Comparison of ENCODE assay signal across 8 cellular contexts in genomic region chr1:181112071-181112929, GRCh38. TPM values are rescaled to one million over a fixed set of nuclear protein-coding genes. Genes with fewer than 3 reads are reported as not detected.
DNase-seq lines count a peak whose midpoint lies in the region; ATAC-seq and TF ChIP-seq lines count a peak whose summit lies in the region.

No MANE protein-coding gene starts in this region.

- H3K27me3 ChIP-seq in BJ (ENCODE audit: control insufficient read depth, insufficient read depth, low read length) = no peaks in the 10 kb centered on the region
- H3K27me3 ChIP-seq in naive thymus-derived CD4-positive, alpha-beta T cell (ENCODE audit: control insufficient read depth in 2 of 2, insufficient read depth in 2 of 2, low read length in 2 of 2) = peaks cover 0 to 3% of the 10 kb centered on the region in 2 donors

- no peaks in the 10 kb centered on the region for H3K4me1 ChIP-seq in naive thymus-derived CD4-positive, alpha-beta T cell (ENCODE audit: control insufficient read depth in 2 of 2, insufficient read depth in 2 of 2, low read length in 2 of 2)

- CTCF ChIA-PET in BJ (lab: Yijun Ruan, JAX) = interaction anchor here (0.6 to 2.2 kb wide), 4 partner anchors 24 to 133 kb away, joined by 3 to 17 read pairs (median 4); no protein-coding TSS in a partner anchor
- CTCF ChIA-PET in naive thymus-derived CD4-positive, alpha-beta T cell (lab: Charles Lee) = interaction anchor here (1.2 kb wide), 1 partner anchor 53 kb away, joined by 4 read pairs; no protein-coding TSS in a partner anchor
- CTCF ChIA-PET in activated naive CD4-positive, alpha-beta T cell treated with anti-CD3 and anti-CD28 coated beads for 36 hours (lab: Charles Lee) = interaction anchor here (9.5 kb wide), 1 partner anchor 30 kb away, joined by 63 read pairs; no protein-coding TSS in a partner anchor

- H3K4me3 Mint-ChIP-seq in naive thymus-derived CD4-positive, alpha-beta T cell = no peak overlapping the region
- H3K4me3 Mint-ChIP-seq in stimulated activated naive CD8-positive, alpha-beta T cell treated with anti-CD3 and anti-CD28 coated beads, Interleukin-15, amount 100 ng/mL, for 72 hours = no peak overlapping the region
- no peak overlapping the region for H3K4me3 Mint-ChIP-seq in activated naive CD4-positive, alpha-beta T cell treated with anti-CD3 and anti-CD28 coated beads for 36 hours

- no peak for TF ChIP-seq CTCF in BJ (IDR thresholded peaks at IDR 0.05; ENCODE audit: insufficient read depth, low read depth, low read length)

- H3K9me3 ChIP-seq in naive thymus-derived CD4-positive, alpha-beta T cell (ENCODE audit: control insufficient read depth in 2 of 3, low read length in 3 of 3) = no peaks in the 10 kb centered on the region

- H3K9me3 Mint-ChIP-seq in naive thymus-derived CD4-positive, alpha-beta T cell = no peaks in the 10 kb centered on the region
- H3K9me3 Mint-ChIP-seq in stimulated activated naive CD8-positive, alpha-beta T cell treated with anti-CD3 and anti-CD28 coated beads, Interleukin-15, amount 100 ng/mL, for 72 hours = no peaks in the 10 kb centered on the region
- no peaks in the 10 kb centered on the region for H3K9me3 Mint-ChIP-seq in activated naive CD4-positive, alpha-beta T cell treated with anti-CD3 and anti-CD28 coated beads for 36 hours

- H3K36me3 Mint-ChIP-seq in naive thymus-derived CD4-positive, alpha-beta T cell = no peaks in the 10 kb centered on the region
- no peaks in the 10 kb centered on the region for H3K36me3 Mint-ChIP-seq in activated naive CD4-positive, alpha-beta T cell treated with anti-CD3 and anti-CD28 coated beads for 36 hours (ENCODE audit: low read depth)

- intact Hi-C loops in naive thymus-derived CD4-positive, alpha-beta T cell (cut with micrococcal nuclease) = no loop called here
- intact Hi-C loops in activated naive CD4-positive, alpha-beta T cell treated with anti-CD3 and anti-CD28 coated beads for 36 hours (cut with micrococcal nuclease) = no loop called here

- no peak overlapping the region for H3K27ac Mint-ChIP-seq in naive thymus-derived CD4-positive, alpha-beta T cell
- H3K27ac Mint-ChIP-seq in stimulated activated naive CD8-positive, alpha-beta T cell treated with anti-CD3 and anti-CD28 coated beads, Interleukin-15, amount 100 ng/mL, for 72 hours = no peak overlapping the region
- H3K27ac Mint-ChIP-seq in activated naive CD4-positive, alpha-beta T cell treated with anti-CD3 and anti-CD28 coated beads for 36 hours = no peak overlapping the region

- POLR2A ChIA-PET in BJ (lab: Charles Lee) = interaction anchor here (0.5 to 0.9 kb wide), 2 partner anchors 15 to 881 kb away, joined by 3 to 6 read pairs; no protein-coding TSS in a partner anchor
- POLR2A ChIA-PET in naive thymus-derived CD4-positive, alpha-beta T cell (lab: Charles Lee) = no interaction called here

- H3K4me3 ChIP-seq in BJ (ENCODE audit: low read depth, low read length) = no peak overlapping the region
- no peak overlapping the region for H3K4me3 ChIP-seq in naive thymus-derived CD4-positive, alpha-beta T cell (ENCODE audit: low read length)

- no peaks in the 10 kb centered on the region for H3K36me3 ChIP-seq in BJ (ENCODE audit: control insufficient read depth, insufficient read depth, low read length)
- H3K36me3 ChIP-seq in naive thymus-derived CD4-positive, alpha-beta T cell (ENCODE audit: control insufficient read depth in 2 of 3, insufficient read depth in 3 of 3, low read length in 3 of 3) = no peaks in the 10 kb centered on the region

- ATAC-seq in naive thymus-derived CD4-positive, alpha-beta T cell = peak; percentile 64
- no peak for ATAC-seq in stimulated activated naive CD8-positive, alpha-beta T cell treated with anti-CD3 and anti-CD28 coated beads, Interleukin-15, amount 100 ng/mL, for 72 hours
- no peak for ATAC-seq in GM21576 (IDR thresholded peaks at IDR 0.05; ENCODE audit: unreplicated experiment)

- peaks cover 0 to 25% (median 15%) of the 10 kb centered on the region in 7 donors for H3K4me1 Mint-ChIP-seq in naive thymus-derived CD4-positive, alpha-beta T cell
- peaks cover 16% of the 10 kb centered on the region for H3K4me1 Mint-ChIP-seq in stimulated activated naive CD8-positive, alpha-beta T cell treated with anti-CD3 and anti-CD28 coated beads, Interleukin-15, amount 100 ng/mL, for 72 hours
- H3K4me1 Mint-ChIP-seq in activated naive CD4-positive, alpha-beta T cell treated with anti-CD3 and anti-CD28 coated beads for 36 hours (ENCODE audit: low read depth) = peaks cover 20% of the 10 kb centered on the region

- DNase-seq in BJ (ENCODE audit: low read depth) (peak; percentile 98), NCI-H2196 (lab: John Stamatoyannopoulos, UW; ENCODE audit: unreplicated experiment) (peak; percentile 93), dedifferentiated amniotic fluid mesenchymal stem cell (ENCODE audit: extremely low spot score) (peak; percentile 83), cortex of kidney (lab: John Stamatoyannopoulos, UW) (no peak)
- no peak for DNase-seq in naive thymus-derived CD4-positive, alpha-beta T cell
- DNase-seq in stimulated activated naive CD8-positive, alpha-beta T cell treated with anti-CD3 and anti-CD28 coated beads, Interleukin-15, amount 100 ng/mL, for 72 hours = no peak
- DNase-seq in activated naive CD4-positive, alpha-beta T cell treated with anti-CD3 and anti-CD28 coated beads for 36 hours = no peak

- H3K27me3 Mint-ChIP-seq in naive thymus-derived CD4-positive, alpha-beta T cell = peaks cover 0 to 48% (median 0%) of the 10 kb centered on the region in 5 donors
- peaks cover 43% of the 10 kb centered on the region for H3K27me3 Mint-ChIP-seq in stimulated activated naive CD8-positive, alpha-beta T cell treated with anti-CD3 and anti-CD28 coated beads, Interleukin-15, amount 100 ng/mL, for 72 hours
- peaks cover 3% of the 10 kb centered on the region for H3K27me3 Mint-ChIP-seq in activated naive CD4-positive, alpha-beta T cell treated with anti-CD3 and anti-CD28 coated beads for 36 hours (ENCODE audit: low read depth)

- H3K27ac ChIP-seq in naive thymus-derived CD4-positive, alpha-beta T cell (ENCODE audit: low read depth, low read length) = no peak overlapping the region

RNA-seq across cellular contexts. Expression of gene IER5, which starts 23.8 kb away (rescaled TPM):
- 16.0 and 16.9 TPM in 2 replicates for polyA plus RNA-seq in BJ (2011; rRNA removed)
- polyA minus RNA-seq in BJ (2011; rRNA and poly(A)+ RNA removed) = 16.3 and 22.8 TPM in 2 replicates
- total RNA-seq in naive thymus-derived CD4-positive, alpha-beta T cell = 10 to 100 TPM; 12.7 to 86.9 (median 46.0) TPM
- polyA plus RNA-seq in naive thymus-derived CD4-positive, alpha-beta T cell = 1 to 10 TPM; 2.1 to 2.6 TPM
- 10 to 100 TPM; 33.5 to 34.4 TPM for total RNA-seq in activated naive CD4-positive, alpha-beta T cell treated with anti-CD3 and anti-CD28 coated beads for 36 hours

Comparison
In these comparisons a context has a peak if more than half of its experiments do, and no peak if none do; other contexts are left out.
1. DNase-seq: peak in BJ (single experiment), NCI-H2196 (single experiment) and dedifferentiated amniotic fluid mesenchymal stem cell (single experiment); none in naive thymus-derived CD4-positive, alpha-beta T cell (0 of 9), cortex of kidney (single experiment), stimulated activated naive CD8-positive, alpha-beta T cell treated with anti-CD3 and anti-CD28 coated beads, Interleukin-15, amount 100 ng/mL, for 72 hours (0 of 2) and activated naive CD4-positive, alpha-beta T cell treated with anti-CD3 and anti-CD28 coated beads for 36 hours (single experiment).